ENCODE assay signal across 8 cellular contexts in the genomic region with DNA sequence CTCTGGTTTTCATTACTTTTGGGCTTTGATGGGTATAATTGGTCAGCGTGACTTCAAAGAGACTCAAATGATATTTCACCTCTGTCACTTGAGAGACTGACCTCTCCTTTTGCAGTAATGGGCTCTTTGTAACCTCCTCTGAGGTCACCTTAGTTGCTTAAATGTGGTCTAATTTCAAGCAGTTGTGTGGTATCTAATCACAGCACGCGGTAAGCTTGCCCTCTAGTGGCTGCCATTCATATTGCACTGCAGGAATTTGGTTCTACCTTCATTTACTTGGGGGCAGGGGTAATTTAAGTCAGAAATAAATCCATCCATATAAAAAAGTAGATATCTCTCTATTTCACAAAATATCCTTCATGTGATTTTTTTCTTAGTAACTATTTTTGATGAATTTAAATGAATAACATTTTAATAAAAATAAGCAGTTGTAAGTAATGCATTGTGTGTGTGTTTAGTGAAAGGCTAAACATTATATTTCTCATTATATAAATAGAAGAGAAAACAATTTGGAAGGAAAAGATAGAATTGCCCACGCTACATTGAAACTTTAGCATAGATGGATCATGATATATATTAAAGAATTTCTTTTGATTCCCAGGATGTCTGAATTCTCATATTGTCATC. TPM values are rescaled to one million over a fixed set of nuclear protein-coding genes. Genes with fewer than 3 reads are reported as not detected.
A peak's percentile ranks its signal among the peaks of the same experiment; 100 is the strongest.
DNase-seq lines count a peak whose midpoint lies in the region; ATAC-seq and TF ChIP-seq lines count a peak whose summit lies in the region.

No MANE protein-coding gene starts in this region.

- peak; percentile 60 for DNase-seq in A172 (ENCODE audit: low spot score)
- no peak for DNase-seq in GM06990 (ENCODE audit: extremely low read depth, insufficient read length)
- peak; percentile 21 for DNase-seq in HCT116 (ENCODE audit: low read depth, low spot score)
- DNase-seq in dedifferentiated amniotic fluid mesenchymal stem cell (ENCODE audit: extremely low spot score): peak; percentile 72
- DNase-seq in lower leg skin (ENCODE audit: low spot score in 2 of 2): peak; percentile 33 to 86
- peak; percentile 6 to 10 for DNase-seq in stimulated activated CD8-positive, alpha-beta memory T cell treated with anti-CD3 and anti-CD28 coated beads, Interleukin-7, amount 100 ng/mL, for 4 hours (ENCODE audit: low read depth in 2 of 2)

- peak; percentile 55 for TF ChIP-seq RAD21 in HCT116 (IDR thresholded peaks at IDR 0.05; ENCODE audit: low read depth)

- H4K20me1 ChIP-seq in HCT116 (ENCODE audit: insufficient read depth) (no peaks in the 10 kb centered on the region), Loucy (ENCODE audit: insufficient read depth, low read length, poor library complexity, severe bottlenecking) (no peaks in the 10 kb centered on the region), SU-DHL-6 (ENCODE audit: low read depth, low read length) (no peaks in the 10 kb centered on the region)

- 7 to 11% methylated on average over 4 of the region's 4 CpGs for WGBS in lower leg skin, 2 donors

- H3K4me2 ChIP-seq in HCT116 (ENCODE audit: low read length): no peak overlapping the region
- H3K4me2 ChIP-seq in Loucy (ENCODE audit: low read depth, low read length, poor library complexity, severe bottlenecking): no peak overlapping the region
- H3K4me2 ChIP-seq in SU-DHL-6 (ENCODE audit: low read depth, low read length, poor library complexity, severe bottlenecking): no peak overlapping the region

- H3F3A ChIP-seq in Loucy (ENCODE audit: low read depth) (no peaks in the 10 kb centered on the region), SU-DHL-6 (ENCODE audit: insufficient read depth) (no peaks in the 10 kb centered on the region)

- TF ChIP-seq POLR2A in HCT116 (IDR thresholded peaks at IDR 0.05; ENCODE audit: borderline replicate concordance, extremely low read depth, insufficient read depth, insufficient read length) (no peak), lower leg skin (IDR thresholded peaks at IDR 0.05) (no peak)

- intact Hi-C loops in HCT116 (cut with micrococcal nuclease): no loop called here
- intact Hi-C loops in lower leg skin (cut with DNase I; ENCODE audit: low total_unique reads): no loop called here

- H3K79me2 ChIP-seq in HCT116 (ENCODE audit: insufficient read depth, low read length) (no peaks in the 10 kb centered on the region), Loucy (ENCODE audit: insufficient read depth, low read length) (no peaks in the 10 kb centered on the region), SU-DHL-6 (ENCODE audit: insufficient read depth, low read length) (no peaks in the 10 kb centered on the region)

- H3K9me3 ChIP-seq in HCT116 (ENCODE audit: control insufficient read depth in 1 of 2, insufficient read depth in 1 of 2, low read depth in 1 of 2, low read length in 2 of 2): no peaks in the 10 kb centered on the region
- no peaks in the 10 kb centered on the region for H3K9me3 ChIP-seq in Loucy (ENCODE audit: insufficient read depth, low read depth, low read length)
- no peaks in the 10 kb centered on the region for H3K9me3 ChIP-seq in SU-DHL-6 (ENCODE audit: insufficient read depth, low read length)

- H3K36me3 ChIP-seq in GM06990 (ENCODE audit: control insufficient read depth, insufficient read depth, low read length): no peaks in the 10 kb centered on the region
- H3K36me3 ChIP-seq in HCT116 (ENCODE audit: control insufficient read depth in 1 of 2, insufficient read depth in 2 of 2, low read length in 2 of 2): no peaks in the 10 kb centered on the region
- H3K36me3 ChIP-seq in Loucy (ENCODE audit: insufficient read depth, low read length): no peaks in the 10 kb centered on the region
- no peaks in the 10 kb centered on the region for H3K36me3 ChIP-seq in SU-DHL-6 (ENCODE audit: low read length)

- peak; percentile 92 for TF ChIP-seq CTCF in GM06990 (IDR thresholded peaks at IDR 0.05; ENCODE audit: insufficient read depth, low read length, poor library complexity, severe bottlenecking)
- peak; percentile 28 to 89 (median 76); a peak in 5 of 6 replicates for TF ChIP-seq CTCF in HCT116 (IDR thresholded peaks at IDR 0.05 in 2 of 3, conservative IDR thresholded peaks at IDR 0.05 in 1 of 3; ENCODE audit: borderline replicate concordance in 1 of 3, insufficient read depth in 1 of 3, low read depth in 2 of 3, low read length in 2 of 3)
- TF ChIP-seq CTCF in Loucy (conservative IDR thresholded peaks at IDR 0.05; ENCODE audit: low read length): peak; percentile 99
- peak; percentile 99 for TF ChIP-seq CTCF in SU-DHL-6 (IDR thresholded peaks at IDR 0.05; ENCODE audit: insufficient read depth, low read length, poor library complexity, severe bottlenecking)
- peak in 1 of 3 donors; percentile 60 for TF ChIP-seq CTCF in lower leg skin (IDR thresholded peaks at IDR 0.05)

- no peak overlapping the region for H3K27ac ChIP-seq in HCT116 (ENCODE audit: low read depth, low read length)
- no peak overlapping the region for H3K27ac ChIP-seq in SU-DHL-6 (ENCODE audit: low read depth, low read length)

- CTCF ChIA-PET in HCT116 (lab: Charles Lee): no interaction called here

- RAD21 ChIA-PET in HCT116 (lab: Charles Lee; ENCODE audit: low non-redundant PET in 1 of 2, low total read pairs in 2 of 2, uncharacterized antibody in 2 of 2, unreplicated experiment in 2 of 2): no interaction called here

- POLR2A ChIA-PET in HCT116 (lab: Charles Lee): no interaction called here

- H2AFZ ChIP-seq in HCT116 (ENCODE audit: low read depth, low read length, poor library complexity, severe bottlenecking) (no peak overlapping the region), Loucy (ENCODE audit: low read length) (0 out of 2 replicates have a peak overlapping the region, but pooled peaks have one; percentile 3), SU-DHL-6 (ENCODE audit: low read depth, low read length, severe bottlenecking) (peak overlapping the region; percentile 72)

- H3K9ac ChIP-seq in HCT116 (ENCODE audit: low read length): no peak overlapping the region
- no peak overlapping the region for H3K9ac ChIP-seq in Loucy (ENCODE audit: low read depth, low read length, poor library complexity, severe bottlenecking)
- H3K9ac ChIP-seq in SU-DHL-6 (ENCODE audit: low read length): no peak overlapping the region

- H3K4me1 ChIP-seq in HCT116 (ENCODE audit: control insufficient read depth in 1 of 2, insufficient read depth in 2 of 2, low read length in 2 of 2): no peaks in the 10 kb centered on the region
- H3K4me1 ChIP-seq in Loucy (ENCODE audit: insufficient read depth, low read length, poor library complexity, severe bottlenecking): no peaks in the 10 kb centered on the region

- H3K4me3 ChIP-seq in GM06990 (replicated peaks; ENCODE audit: low read depth, low read length): no peak overlapping the region
- H3K4me3 ChIP-seq in HCT116 (replicated peaks in 1 of 2; ENCODE audit: low read depth in 1 of 2, low read length in 2 of 2): no peak overlapping the region
- H3K4me3 ChIP-seq in Loucy (ENCODE audit: low read length, poor library complexity, severe bottlenecking): no peak overlapping the region
- no peak overlapping the region for H3K4me3 ChIP-seq in SU-DHL-6 (ENCODE audit: insufficient read depth, low read length, poor library complexity, severe bottlenecking)
- no peak overlapping the region for H3K4me3 ChIP-seq in lower leg skin (ENCODE audit: low read depth, poor library complexity, severe bottlenecking)

- H3K27me3 ChIP-seq in GM06990 (replicated peaks; ENCODE audit: control insufficient read depth, insufficient read depth, low read length): no peaks in the 10 kb centered on the region
- H3K27me3 ChIP-seq in HCT116 (ENCODE audit: insufficient read depth, low read length): no peaks in the 10 kb centered on the region
- no peaks in the 10 kb centered on the region for H3K27me3 ChIP-seq in Loucy (ENCODE audit: insufficient read depth, low read length, poor library complexity, severe bottlenecking)
- no peaks in the 10 kb centered on the region for H3K27me3 ChIP-seq in SU-DHL-6 (ENCODE audit: low read length)

- H3K9me2 ChIP-seq in HCT116 (ENCODE audit: insufficient read depth) (no peaks in the 10 kb centered on the region), Loucy (replicated peaks; ENCODE audit: low read depth, low read length) (no peaks in the 10 kb centered on the region), SU-DHL-6 (replicated peaks; ENCODE audit: insufficient read depth, low read length) (no peaks in the 10 kb centered on the region)

- ATAC-seq in HCT116: no peak

- BruUV-seq in HCT116 (replicated peaks; lab: Mats Ljungman, UMichigan): no TSS peak

TF ChIP-seq in HCT116, 20 proteins besides CTCF, POLR2A, EP300 and RAD21:
- no peak for TF ChIP-seq EZH2phosphoT487 (IDR thresholded peaks at IDR 0.05; ENCODE audit: borderline replicate concordance)
- TF ChIP-seq TCF7L2 (IDR thresholded peaks at IDR 0.05; ENCODE audit: borderline replicate concordance, extremely low read depth, insufficient read depth, insufficient read length): peak; percentile 31

RNA-seq across cellular contexts. Expression of gene ANO3, which starts 55.0 kb away (rescaled TPM):
- 1.5 and 1.7 TPM in 2 replicates for total RNA-seq in A172 (2014; rRNA removed; shearing (Covaris generic))
- total RNA-seq in HCT116 (2021; ENCODE audit: unreplicated experiment) (not detected), lower leg skin (under 1 TPM in 3 of 4 donors, not detected in 1; 0.12 to 0.32 (median 0.19) TPM)
- not detected in 2 replicates for polyA plus RNA-seq in HCT116 (2012)
